Comparison of ENCODE assay signal across 14 cellular contexts in genomic region chr19:1042689-1043511, GRCh38. TPM values are rescaled to one million over a fixed set of nuclear protein-coding genes. Genes with fewer than 3 reads are reported as not detected.
DNase-seq lines count a peak whose midpoint lies in the region; ATAC-seq and TF ChIP-seq lines count a peak whose summit lies in the region.
"Had no signal": no experiment of that assay in that cellular context is flagged by ENCODE, and none has a peak within 500 bp of the region (broad histone marks: within the 10 kb centered on the region; RNA-seq: fewer than 3 reads in every experiment).

No MANE protein-coding gene starts in this region.

- H3K9me3 ChIP-seq in neutrophil: no peaks in the 10 kb centered on the region

- peaks cover 32% of the 10 kb centered on the region for H3K4me1 Mint-ChIP-seq in central memory CD8-positive, alpha-beta T cell

- no peak overlapping the region for H3K27ac Mint-ChIP-seq in central memory CD8-positive, alpha-beta T cell (ENCODE audit: low read depth)
- H3K27ac Mint-ChIP-seq: stimulated activated memory B cell treated with anti-CD40 and anti-IgM and Interleukin-4, amounts not matched to agents 10 μg/mL and 1 μg/mL and 100 μg/mL, for 72 hours had no signal

- no peak for TF ChIP-seq CTCF in neutrophil (IDR thresholded peaks at IDR 0.05)

- H3K36me3 ChIP-seq in neutrophil: peaks cover 80% of the 10 kb centered on the region

- H3K27me3 Mint-ChIP-seq in central memory CD8-positive, alpha-beta T cell: no peaks in the 10 kb centered on the region
- H3K27me3 Mint-ChIP-seq: stimulated activated memory B cell treated with anti-CD40 and anti-IgM and Interleukin-4, amounts not matched to agents 10 μg/mL and 1 μg/mL and 100 μg/mL, for 72 hours had no signal

- TF ChIP-seq EP300 in Ishikawa (IDR thresholded peaks at IDR 0.05; ENCODE audit: borderline replicate concordance): no peak

- peak overlapping the region; percentile 31 for H3K4me3 Mint-ChIP-seq in central memory CD8-positive, alpha-beta T cell
- H3K4me3 Mint-ChIP-seq: stimulated activated memory B cell treated with anti-CD40 and anti-IgM and Interleukin-4, amounts not matched to agents 10 μg/mL and 1 μg/mL and 100 μg/mL, for 72 hours had no signal

- H3K9me3 Mint-ChIP-seq in central memory CD8-positive, alpha-beta T cell: no peaks in the 10 kb centered on the region
- H3K9me3 Mint-ChIP-seq: stimulated activated memory B cell treated with anti-CD40 and anti-IgM and Interleukin-4, amounts not matched to agents 10 μg/mL and 1 μg/mL and 100 μg/mL, for 72 hours had no signal

- peaks cover 38% of the 10 kb centered on the region for H3K36me3 Mint-ChIP-seq in central memory CD8-positive, alpha-beta T cell (ENCODE audit: insufficient read depth)

- peaks cover 34 to 41% of the 10 kb centered on the region in 2 experiments for H3K4me1 ChIP-seq in neutrophil (ENCODE audit: control insufficient read depth in 1 of 2, insufficient read depth in 1 of 2, low read depth in 1 of 2, low read length in 1 of 2)

- H3K4me3 ChIP-seq in neutrophil (ENCODE audit: low read depth in 1 of 2, low read length in 1 of 2): no peak overlapping the region

- ATAC-seq in central memory CD8-positive, alpha-beta T cell (replicated peaks; ENCODE audit: extremely low read depth, poor library complexity, severe bottlenecking): no peak
- no peak for ATAC-seq in GM21515 (IDR thresholded peaks at IDR 0.05; ENCODE audit: unreplicated experiment)
- no peak for ATAC-seq in HG03135 (IDR thresholded peaks at IDR 0.05; ENCODE audit: unreplicated experiment)
- ATAC-seq in GM18517 (IDR thresholded peaks at IDR 0.05; ENCODE audit: unreplicated experiment): no peak
- ATAC-seq: stimulated activated memory B cell treated with anti-CD40 and anti-IgM and Interleukin-4, amounts not matched to agents 10 μg/mL and 1 μg/mL and 100 μg/mL, for 72 hours had no signal

- no peak for TF ChIP-seq RAD21 in Ishikawa (IDR thresholded peaks at IDR 0.05; ENCODE audit: low read depth)

- H3K27me3 ChIP-seq in neutrophil: no peaks in the 10 kb centered on the region

- DNase-seq in Caki2 (ENCODE audit: low read depth): peak; percentile 80
- no peak for DNase-seq in central memory CD8-positive, alpha-beta T cell (ENCODE audit: low spot score in 2 of 2)
- DNase-seq: activated CD4-positive, alpha-beta T cell treated with anti-CD3 and anti-CD28 coated beads for 1 hour; activated gamma-delta T cell; KG1; SIG-M5 had no signal

- peak overlapping the region; percentile 23 for H3K27ac ChIP-seq in neutrophil

- in situ Hi-C loops in Caki2 (cut with HindIII; ENCODE audit: low pct_unique_long_range_greater_than_20kb, low sequenced_read_pairs): no loop called here

TF ChIP-seq in Ishikawa, 13 proteins besides CTCF, POLR2A, EP300 and RAD21:
- TF ChIP-seq, protein P1, sequence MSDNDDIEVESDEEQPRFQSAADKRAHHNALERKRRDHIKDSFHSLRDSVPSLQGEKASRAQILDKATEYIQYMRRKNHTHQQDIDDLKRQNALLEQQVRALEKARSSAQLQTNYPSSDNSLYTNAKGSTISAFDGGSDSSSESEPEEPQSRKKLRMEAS (IDR thresholded peaks at IDR 0.05): no peak
- TF ChIP-seq CEBPB (IDR thresholded peaks at IDR 0.05) (no peak), TCF12 (IDR thresholded peaks at IDR 0.05; ENCODE audit: low read depth) (no peak), YY1 (IDR thresholded peaks at IDR 0.05; ENCODE audit: low read depth) (no peak), ZBTB7A (IDR thresholded peaks at IDR 0.05; ENCODE audit: low read depth) (peak; percentile 53; the same call in 1 of the 2 replicates), FOXM1 (IDR thresholded peaks at IDR 0.05; ENCODE audit: borderline replicate concordance, low read depth) (no peak), TEAD4 (IDR thresholded peaks at IDR 0.05) (no peak), USF1 (IDR thresholded peaks at IDR 0.05) (no peak), REST (IDR thresholded peaks at IDR 0.05; ENCODE audit: low read depth) (no peak), NFIC (IDR thresholded peaks at IDR 0.05) (peak; percentile 95), EGR1 (IDR thresholded peaks at IDR 0.05) (no peak), CREB1 (IDR thresholded peaks at IDR 0.05; ENCODE audit: low read depth) (no peak), TAF1 (IDR thresholded peaks at IDR 0.05; ENCODE audit: low read depth) (no peak)

RNA-seq across cellular contexts. Expression of gene ABCA7, which starts 3.0 kb away (rescaled TPM):
- 10.5 and 32.1 TPM in 2 replicates for total RNA-seq in Caki2 (2014; rRNA removed; shearing (Covaris generic); ENCODE audit: low replicate concordance)

RNA-seq across cellular contexts. Expression of gene CNN2, which starts 16.5 kb away (rescaled TPM):
- 78.5 and 93.1 TPM in 2 replicates for total RNA-seq in Caki2 (2014; rRNA removed; shearing (Covaris generic); ENCODE audit: low replicate concordance)

RNA-seq across cellular contexts. Expression of gene RNU6-2, which starts 21.6 kb away (rescaled TPM):
- not detected in 2 replicates for total RNA-seq in Caki2 (2014; rRNA removed; shearing (Covaris generic); ENCODE audit: low replicate concordance)
- total RNA-seq: H4, kidney epithelial cell had no signal

RNA-seq across cellular contexts. Expression of gene TMEM259, which starts 22.0 kb away (rescaled TPM):
- 61.5 and 120 TPM in 2 replicates for total RNA-seq in Caki2 (2014; rRNA removed; shearing (Covaris generic); ENCODE audit: low replicate concordance)

RNA-seq across cellular contexts. Expression of gene ARHGAP45, which starts 24.1 kb away (rescaled TPM):
- total RNA-seq in Caki2 (2014; rRNA removed; shearing (Covaris generic); ENCODE audit: low replicate concordance): 17.3 and 36.7 TPM in 2 replicates
